39 cellular contexts compared by ENCODE assay signal in genomic region chr7:90446137-90446899, GRCh38. TPM values are rescaled to one million over a fixed set of nuclear protein-coding genes. Genes with fewer than 3 reads are reported as not detected.
"Had no signal": no experiment of that assay in that cellular context is flagged by ENCODE, and none has a peak within 500 bp of the region (broad histone marks: within the 10 kb centered on the region; RNA-seq: fewer than 3 reads in every experiment).

No MANE protein-coding gene starts in this region.

- H3K27ac Mint-ChIP-seq: activated B cell treated with CpG ODN at 0.5 μM for 24 hours; activated CD8-positive, alpha-beta T cell treated with anti-CD3 and anti-CD28 coated beads for 36 hours; activated naive CD8-positive, alpha-beta T cell; activated T-helper 17 cell treated with anti-CD3 and anti-CD28 coated beads, Interleukin-2, amount 50 U/mL, for 72 hours; effector memory CD8-positive, alpha-beta T cell; T-helper 17 cell; T-helper 2 cell treated with Interferon-gamma antibody and Interleukin-4, amounts not matched to agents 5 μg/mL and 100 μg/mL, for 36 hours had no signal

- FAIRE-seq: astrocyte, bronchial epithelial cell, colon had no signal

- H3K4me3 ChIP-seq: esophagus squamous epithelium, gastroesophageal sphincter, heart right ventricle had no signal

- H3K36me3 Mint-ChIP-seq: activated naive CD8-positive, alpha-beta T cell had no signal

- H3K36me3 ChIP-seq: brain microvascular endothelial cell, esophagus squamous epithelium, gastroesophageal sphincter, heart right ventricle, WERI-Rb-1 had no signal

- H3K27me3 ChIP-seq: brain microvascular endothelial cell, esophagus squamous epithelium, gastroesophageal sphincter, heart right ventricle had no signal

- DNase-seq: activated B cell treated with CpG ODN at 0.5 μM for 24 hours; activated CD4-positive, alpha-beta T cell treated with anti-CD3 and anti-CD28 coated beads for 48 hours; activated CD4-positive, alpha-beta T cell treated with anti-CD3 and anti-CD28 coated beads, Interleukin-2, amount 50 U/mL, for 1 hour; activated CD4-positive, alpha-beta T cell treated with anti-CD3 and anti-CD28 coated beads, Interleukin-2, amount 50 U/mL, for 48 hours; activated CD8-positive, alpha-beta memory T cell treated with anti-CD3 and anti-CD28 coated beads for 24 hours; activated CD8-positive, alpha-beta T cell treated with anti-CD3 and anti-CD28 coated beads for 36 hours; activated effector memory CD4-positive, alpha-beta T cell treated with Interleukin-2 at 50 U/mL for 16 hours; activated gamma-delta T cell treated with Interleukin-2 at 50 U/mL for 16 hours; activated naive CD4-positive, alpha-beta T cell treated with anti-CD3 and anti-CD28 coated beads, Interleukin-2, amount 50 U/mL, for 16 hours; activated naive CD4-positive, alpha-beta T cell treated with Interleukin-2 at 50 U/mL for 16 hours; activated T-cell treated with anti-CD3 and anti-CD28 coated beads, Interleukin-2, amount 50 U/mL, for 4 hours; amniotic stem cell; anterior cingulate cortex; caudate nucleus; cortex of kidney; effector CD4-positive, alpha-beta T cell; effector memory CD8-positive, alpha-beta T cell; esophagus squamous epithelium; foreskin melanocyte; heart right ventricle; T-helper 17 cell; T1000; WERI-Rb-1 had no signal

- H3K4me3 Mint-ChIP-seq: activated B cell treated with CpG ODN at 0.5 μM for 24 hours; activated CD8-positive, alpha-beta T cell treated with anti-CD3 and anti-CD28 coated beads for 36 hours; activated naive CD8-positive, alpha-beta T cell; activated T-cell treated with anti-CD3 and anti-CD28 coated beads, Interleukin-2, amount 50 U/mL, for 4 hours; activated T-helper 17 cell treated with anti-CD3 and anti-CD28 coated beads, Interleukin-2, amount 50 U/mL, for 72 hours; effector memory CD8-positive, alpha-beta T cell; T-helper 17 cell; T-helper 2 cell treated with Interferon-gamma antibody and Interleukin-4, amounts not matched to agents 5 μg/mL and 100 μg/mL, for 36 hours had no signal

- H3K4me1 ChIP-seq: esophagus squamous epithelium, gastroesophageal sphincter had no signal

- H3K9me3 ChIP-seq: esophagus squamous epithelium, gastroesophageal sphincter, heart right ventricle had no signal

- H3K27ac ChIP-seq: brain microvascular endothelial cell, epithelial cell of prostate, esophagus squamous epithelium, gastroesophageal sphincter, heart right ventricle, WERI-Rb-1 had no signal

- H3K27me3 Mint-ChIP-seq: activated T-helper 17 cell treated with anti-CD3 and anti-CD28 coated beads, Interleukin-2, amount 50 U/mL, for 72 hours had no signal

- H3K9me3 Mint-ChIP-seq: activated B cell treated with CpG ODN at 0.5 μM for 24 hours; activated CD8-positive, alpha-beta T cell treated with anti-CD3 and anti-CD28 coated beads for 36 hours; activated T-cell treated with anti-CD3 and anti-CD28 coated beads, Interleukin-2, amount 50 U/mL, for 4 hours; activated T-helper 17 cell treated with anti-CD3 and anti-CD28 coated beads, Interleukin-2, amount 50 U/mL, for 72 hours; effector memory CD8-positive, alpha-beta T cell; T-helper 2 cell treated with Interferon-gamma antibody and Interleukin-4, amounts not matched to agents 5 μg/mL and 100 μg/mL, for 36 hours had no signal

- H3K4me1 Mint-ChIP-seq: activated B cell treated with CpG ODN at 0.5 μM for 24 hours; activated T-helper 17 cell treated with anti-CD3 and anti-CD28 coated beads, Interleukin-2, amount 50 U/mL, for 72 hours had no signal

RNA-seq across cellular contexts. Expression of gene PTTG1IP2, which starts 23.1 kb away (rescaled TPM):
- total RNA-seq: activated B cell treated with CpG ODN at 0.5 μM for 24 hours; activated CD8-positive, alpha-beta T cell treated with anti-CD3 and anti-CD28 coated beads for 36 hours; activated T-cell treated with anti-CD3 and anti-CD28 coated beads, Interleukin-2, amount 50 U/mL, for 4 hours; activated T-helper 17 cell treated with anti-CD3 and anti-CD28 coated beads, Interleukin-2, amount 50 U/mL, for 72 hours; astrocyte; bronchial epithelial cell; chondrocyte; dermis blood vessel endothelial cell; esophagus squamous epithelium; fibroblast of lung; fibroblast of villous mesenchyme; gastroesophageal sphincter; glomerular endothelial cell; heart right ventricle; T-helper 17 cell had no signal
- polyA plus RNA-seq: adipose tissue, esophagus, fibroblast of lung, heart right ventricle had no signal
